8 cellular contexts compared by ENCODE assay signal in genomic region chr19:43619262-43620060, GRCh38. TPM values are rescaled to one million over a fixed set of nuclear protein-coding genes. Genes with fewer than 3 reads are reported as not detected.
DNase-seq lines count a peak whose midpoint lies in the region; ATAC-seq, FAIRE-seq and TF ChIP-seq lines count a peak whose summit lies in the region.

TSS of gene ZNF428 (minus strand) at chr19:43619629. CDS start at chr19:43614304, 5,325 bp downstream.

- no peaks in the 10 kb centered on the region for H3K27me3 ChIP-seq in pancreas
- no peaks in the 10 kb centered on the region for H3K27me3 ChIP-seq in thyroid gland

- TF ChIP-seq POLR2A in GM10847 (IDR thresholded peaks at IDR 0.05; ENCODE audit: extremely low read depth, insufficient read length) (peak; percentile 92), thyroid gland (IDR thresholded peaks at IDR 0.05) (peak in 1 of 2 donors; percentile 84)

- H3K4me3 Mint-ChIP-seq in activated naive CD8-positive, alpha-beta T cell treated with anti-CD3 and anti-CD28 coated beads, Interleukin-2, amount 50 U/mL, for 24 hours, result peak within 1 kb of the TSS; percentile 93

- peaks cover 0 to 7% (median 0%) of the 10 kb centered on the region in 3 donors for H3K4me1 ChIP-seq in pancreas
- H3K4me1 ChIP-seq in thyroid gland, result peaks cover 10 to 11% of the 10 kb centered on the region in 2 donors

- peak within 1 kb of the TSS; percentile 98 for H3K27ac Mint-ChIP-seq in activated naive CD8-positive, alpha-beta T cell treated with anti-CD3 and anti-CD28 coated beads, Interleukin-2, amount 50 U/mL, for 24 hours

- intact Hi-C loops in Right ventricle myocardium superior (cut with DNase I), result no loop called here
- intact Hi-C loops in pancreas (cut with DNase I), result no loop called here
- intact Hi-C loops in thyroid gland (cut with DNase I), result no loop called here

- ATAC-seq in HG02610 (IDR thresholded peaks at IDR 0.05; ENCODE audit: unreplicated experiment) (peak; percentile 68), Right ventricle myocardium superior (ENCODE audit: poor library complexity) (peak; percentile 97), pancreas (peak; percentile 87 to 95 (median 89))
- ATAC-seq in activated naive CD8-positive, alpha-beta T cell treated with anti-CD3 and anti-CD28 coated beads, Interleukin-2, amount 50 U/mL, for 24 hours, result peak; percentile 88

- H3K9me3 Mint-ChIP-seq in activated naive CD8-positive, alpha-beta T cell treated with anti-CD3 and anti-CD28 coated beads, Interleukin-2, amount 50 U/mL, for 24 hours, result no peaks in the 10 kb centered on the region

- H3K36me3 Mint-ChIP-seq in activated naive CD8-positive, alpha-beta T cell treated with anti-CD3 and anti-CD28 coated beads, Interleukin-2, amount 50 U/mL, for 24 hours (ENCODE audit: low read depth), result no peaks in the 10 kb centered on the region

- H3K27me3 Mint-ChIP-seq in activated naive CD8-positive, alpha-beta T cell treated with anti-CD3 and anti-CD28 coated beads, Interleukin-2, amount 50 U/mL, for 24 hours, result no peaks in the 10 kb centered on the region

- H3K36me3 ChIP-seq in pancreas, result no peaks in the 10 kb centered on the region
- no peaks in the 10 kb centered on the region for H3K36me3 ChIP-seq in thyroid gland

- no peak for TF ChIP-seq CTCF in pancreas (IDR thresholded peaks at IDR 0.05)
- TF ChIP-seq CTCF in thyroid gland (IDR thresholded peaks at IDR 0.05), result no peak

- no peaks in the 10 kb centered on the region for H3K9me3 ChIP-seq in pancreas
- H3K9me3 ChIP-seq in thyroid gland, result no peaks in the 10 kb centered on the region

- DNase-seq in NCI-H1092 treated with DMSO at 0.1 percent for 48 hours (lab: John Stamatoyannopoulos, UW), result peak; percentile 87
- DNase-seq in SW480 (ENCODE audit: low spot score), result peak; percentile 94
- peak; percentile 87 for DNase-seq in activated naive CD8-positive, alpha-beta T cell treated with anti-CD3 and anti-CD28 coated beads, Interleukin-2, amount 50 U/mL, for 24 hours
- peak; percentile 93 for DNase-seq in Right ventricle myocardium superior
- peak; percentile 76 to 94 (median 82) for DNase-seq in pancreas
- DNase-seq in thyroid gland, result peak; percentile 85 to 88

- peaks cover 20% of the 10 kb centered on the region for H3K4me1 Mint-ChIP-seq in activated naive CD8-positive, alpha-beta T cell treated with anti-CD3 and anti-CD28 coated beads, Interleukin-2, amount 50 U/mL, for 24 hours

- H3K27ac ChIP-seq in pancreas, result peak within 1 kb of the TSS; percentile 90 to 94 (median 91)
- peak within 1 kb of the TSS; percentile 88 to 97 (median 95) for H3K27ac ChIP-seq in thyroid gland

- 0% methylated on average over 80 to 81 of the region's 81 CpGs for WGBS in pancreas, 2 donors
- 1% methylated on average over 30 of the region's 81 CpGs; no CpG with 5 or more reads in 1 of the 2 donors for WGBS in thyroid gland, 2 donors

- H3K4me3 ChIP-seq in pancreas (peak within 1 kb of the TSS; percentile 69 to 80 (median 70)), thyroid gland (replicated peaks in 1 of 3) (peak within 1 kb of the TSS; percentile 38 to 74 (median 72))

- no peak for FAIRE-seq in pancreas (lab: Jason Lieb, UNC)

RNA-seq across cellular contexts. Expression of gene ZNF428, which starts in this region (rescaled TPM):
- total RNA-seq in Right ventricle myocardium superior (32.5 TPM), pancreas (10 to 100 TPM; 12.0 to 23.7 (median 17.4) TPM), thyroid gland (10 to 100 TPM; 28.9 to 61.5 (median 33.5) TPM)
- polyA plus RNA-seq in pancreas, result 10 to 100 TPM; 35.9 to 55.0 TPM

Comparison
In these comparisons a context has a peak if more than half of its experiments do, and no peak if none do; other contexts are left out.
1. Peak in every context shown above with its lines: DNase-seq, ATAC-seq, H3K4me3 ChIP-seq and H3K27ac ChIP-seq.